8 cellular contexts compared by ENCODE assay signal in genomic region chr13:74129500-74130144, GRCh38. TPM values are rescaled to one million over a fixed set of nuclear protein-coding genes. Genes with fewer than 3 reads are reported as not detected.
DNase-seq lines count a peak whose midpoint lies in the region; ATAC-seq, FAIRE-seq and TF ChIP-seq lines count a peak whose summit lies in the region.

No MANE protein-coding gene starts in this region.

- H3K4me1 ChIP-seq in HepG2 (ENCODE audit: insufficient read depth, low read length): peaks cover 48% of the 10 kb centered on the region

- H3K27me3 Mint-ChIP-seq in activated T-cell treated with anti-CD3 and anti-CD28 coated beads, Interleukin-2, amount 50 U/mL, for 4 hours (ENCODE audit: low read depth): no peaks in the 10 kb centered on the region

- no peak overlapping the region for H3K27ac ChIP-seq in HepG2 (ENCODE audit: extremely low read length, insufficient read depth, low read length)

- H3K9me3 Mint-ChIP-seq in activated T-cell treated with anti-CD3 and anti-CD28 coated beads, Interleukin-2, amount 50 U/mL, for 4 hours: no peaks in the 10 kb centered on the region

- peaks cover 0 to 16% of the 10 kb centered on the region in 2 experiments; a peak in 1 of 5 replicates for H3K27me3 ChIP-seq in HepG2 (ENCODE audit: control insufficient read depth in 1 of 2, insufficient read depth in 2 of 2, low read length in 2 of 2)

- no peaks in the 10 kb centered on the region for H3K9me3 ChIP-seq in HepG2 (ENCODE audit: low read length)

- in situ Hi-C loops in HepG2 (cut with HindIII; ENCODE audit: extremely low pct_ligation_motif_present, low pct_unique_long_range_greater_than_20kb): no loop called here

- TF ChIP-seq CTCF in AG10803 (conservative IDR thresholded peaks at IDR 0.05; ENCODE audit: low read length): no peak
- TF ChIP-seq CTCF in HepG2 (CRISPR knock-in tag; IDR thresholded peaks at IDR 0.05): no peak

- H3K36me3 Mint-ChIP-seq in activated T-cell treated with anti-CD3 and anti-CD28 coated beads, Interleukin-2, amount 50 U/mL, for 4 hours (ENCODE audit: insufficient read depth): no peaks in the 10 kb centered on the region

- TF ChIP-seq EP300 in HepG2 (IDR thresholded peaks at IDR 0.05; ENCODE audit: low read depth in 2 of 2, low read length in 2 of 2) (no peak), HepG2 (CRISPR knock-in tag; IDR thresholded peaks at IDR 0.05; ENCODE audit: borderline replicate concordance) (no peak)

- H3K4me3 ChIP-seq in AG10803 (ENCODE audit: low read length): no peak overlapping the region
- H3K4me3 ChIP-seq in HepG2 (replicated peaks in 1 of 3; ENCODE audit: insufficient read depth in 1 of 3, low read depth in 2 of 3, low read length in 3 of 3): no peak overlapping the region

- peaks cover 63% of the 10 kb centered on the region for H3K4me1 Mint-ChIP-seq in activated T-cell treated with anti-CD3 and anti-CD28 coated beads, Interleukin-2, amount 50 U/mL, for 4 hours (ENCODE audit: low read depth)

- WGBS in HepG2 (ENCODE audit: low lambda C conversion rate): 43% methylated on average over 4 of the region's 4 CpGs

- no peak for ATAC-seq in activated T-cell treated with anti-CD3 and anti-CD28 coated beads, Interleukin-2, amount 50 U/mL, for 4 hours
- ATAC-seq in HepG2: no peak

- CTCF ChIA-PET in HEK293T (lab: Yijun Ruan, JAX): interaction anchor here (0.6 to 0.9 kb wide), 4 partner anchors 9 to 1090 kb away, joined by 3 to 5 read pairs (median 4); no protein-coding TSS in a partner anchor
- CTCF ChIA-PET in HepG2 (lab: Yijun Ruan, JAX; ENCODE audit: low intra/inter-chr PET ratio, low total read pairs): no interaction called here

- TF ChIP-seq RAD21 in HepG2 (CRISPR knock-in tag; IDR thresholded peaks at IDR 0.05): no peak

- no peak for FAIRE-seq in HepG2 (lab: Jason Lieb, UNC)

- DNase-seq in AG10803 (ENCODE audit: low read depth) (peak; percentile 56), HEK293T (ENCODE audit: extremely low spot score) (peak; percentile 46), HepG2 (ENCODE audit: low spot score) (no peak), T1000 (lab: John Stamatoyannopoulos, UW) (no peak), C1 segment of cervical spinal cord (lab: John Stamatoyannopoulos, UW) (no peak), AG08396 (ENCODE audit: low spot score) (no peak)
- DNase-seq in activated T-cell treated with anti-CD3 and anti-CD28 coated beads, Interleukin-2, amount 50 U/mL, for 4 hours: no peak
- DNase-seq in stimulated activated CD4-positive, alpha-beta T cell treated with anti-CD3 and anti-CD28 coated beads, Interleukin-1b, Interleukin-23, amount 100 ng/mL, for 48 hours: no peak

- peak overlapping the region; percentile 18; the same call in 1 of the 2 replicates for H3K4me2 ChIP-seq in HepG2 (ENCODE audit: low read depth, low read length)

- TF ChIP-seq POLR2A in HepG2 (IDR thresholded peaks at IDR 0.05; ENCODE audit: insufficient read depth in 1 of 2, low read depth in 2 of 2, low read length in 2 of 2): no peak

- no peak overlapping the region for H2AFZ ChIP-seq in HepG2 (ENCODE audit: low read length)

- no peaks in the 10 kb centered on the region for H3K36me3 ChIP-seq in HepG2 (replicated peaks in 1 of 2; ENCODE audit: control insufficient read depth in 1 of 2, insufficient read depth in 2 of 2, low read length in 2 of 2)

- H3K9ac ChIP-seq in HepG2 (ENCODE audit: insufficient read depth, low read depth, low read length): no peak overlapping the region

- intact Hi-C loops in HepG2 (cut with micrococcal nuclease; ENCODE audit: unreplicated experiment): loop anchor here (5.0 to 10.0 kb wide), 3 partner anchors 97 to 295 kb away; no protein-coding TSS in a partner anchor

- peak overlapping the region; percentile 66 for H3K4me3 Mint-ChIP-seq in activated T-cell treated with anti-CD3 and anti-CD28 coated beads, Interleukin-2, amount 50 U/mL, for 4 hours

- BruUV-seq in HepG2 (replicated peaks; lab: Mats Ljungman, UMichigan): no TSS peak

- peaks cover 5% of the 10 kb centered on the region for H3K79me2 ChIP-seq in HepG2 (ENCODE audit: insufficient read depth, low read length)

- no peaks in the 10 kb centered on the region for H4K20me1 ChIP-seq in HepG2 (ENCODE audit: insufficient read depth, low read length)

- POLR2A ChIA-PET in HEK293T (lab: Yijun Ruan, JAX): interaction anchor here (0.7 to 0.9 kb wide), 2 partner anchors 23 to 159 kb away, joined by 3 read pairs; no protein-coding TSS in a partner anchor
- POLR2A ChIA-PET in HepG2 (lab: Yijun Ruan, JAX): no interaction called here

TF ChIP-seq in HEK293T, 16 proteins besides CTCF, POLR2A, EP300 and RAD21:
- TF ChIP-seq ZNF384 (IDR thresholded peaks at IDR 0.05) (peak; percentile 92), ARNT (IDR thresholded peaks at IDR 0.05) (no peak), TARDBP (IDR thresholded peaks at IDR 0.05) (no peak), CTBP1 (IDR thresholded peaks at IDR 0.05; ENCODE audit: borderline replicate concordance) (peak; percentile 74; the same call in 1 of the 2 replicates), SUZ12 (IDR thresholded peaks at IDR 0.05) (no peak), L3MBTL2 (conservative IDR thresholded peaks at IDR 0.05) (peak; percentile 21; the same call in 1 of the 2 replicates)

TF ChIP-seq in HepG2, 621 proteins besides CTCF, POLR2A, EP300 and RAD21 (continues in another document):
- no peak for TF ChIP-seq ZNF660 (CRISPR knock-in tag; IDR thresholded peaks at IDR 0.05; ENCODE audit: borderline replicate concordance, low read depth)
- no peak for TF ChIP-seq ZNF572 (CRISPR knock-in tag; IDR thresholded peaks at IDR 0.05)
- TF ChIP-seq KLF12 (CRISPR knock-in tag; IDR thresholded peaks at IDR 0.05; ENCODE audit: borderline replicate concordance): 0 out of 2 replicates have a peak, but pooled peaks have one; percentile 20
- TF ChIP-seq HNF4A (CRISPR knock-in tag; IDR thresholded peaks at IDR 0.05): 0 out of 2 replicates have a peak, but pooled peaks have one; percentile 9
- peak; percentile 28; the same call in 1 of the 2 replicates for TF ChIP-seq SALL1 (CRISPR knock-in tag; IDR thresholded peaks at IDR 0.05)
- TF ChIP-seq MXD4 (CRISPR knock-in tag; IDR thresholded peaks at IDR 0.05): no peak
- TF ChIP-seq, protein P1, sequence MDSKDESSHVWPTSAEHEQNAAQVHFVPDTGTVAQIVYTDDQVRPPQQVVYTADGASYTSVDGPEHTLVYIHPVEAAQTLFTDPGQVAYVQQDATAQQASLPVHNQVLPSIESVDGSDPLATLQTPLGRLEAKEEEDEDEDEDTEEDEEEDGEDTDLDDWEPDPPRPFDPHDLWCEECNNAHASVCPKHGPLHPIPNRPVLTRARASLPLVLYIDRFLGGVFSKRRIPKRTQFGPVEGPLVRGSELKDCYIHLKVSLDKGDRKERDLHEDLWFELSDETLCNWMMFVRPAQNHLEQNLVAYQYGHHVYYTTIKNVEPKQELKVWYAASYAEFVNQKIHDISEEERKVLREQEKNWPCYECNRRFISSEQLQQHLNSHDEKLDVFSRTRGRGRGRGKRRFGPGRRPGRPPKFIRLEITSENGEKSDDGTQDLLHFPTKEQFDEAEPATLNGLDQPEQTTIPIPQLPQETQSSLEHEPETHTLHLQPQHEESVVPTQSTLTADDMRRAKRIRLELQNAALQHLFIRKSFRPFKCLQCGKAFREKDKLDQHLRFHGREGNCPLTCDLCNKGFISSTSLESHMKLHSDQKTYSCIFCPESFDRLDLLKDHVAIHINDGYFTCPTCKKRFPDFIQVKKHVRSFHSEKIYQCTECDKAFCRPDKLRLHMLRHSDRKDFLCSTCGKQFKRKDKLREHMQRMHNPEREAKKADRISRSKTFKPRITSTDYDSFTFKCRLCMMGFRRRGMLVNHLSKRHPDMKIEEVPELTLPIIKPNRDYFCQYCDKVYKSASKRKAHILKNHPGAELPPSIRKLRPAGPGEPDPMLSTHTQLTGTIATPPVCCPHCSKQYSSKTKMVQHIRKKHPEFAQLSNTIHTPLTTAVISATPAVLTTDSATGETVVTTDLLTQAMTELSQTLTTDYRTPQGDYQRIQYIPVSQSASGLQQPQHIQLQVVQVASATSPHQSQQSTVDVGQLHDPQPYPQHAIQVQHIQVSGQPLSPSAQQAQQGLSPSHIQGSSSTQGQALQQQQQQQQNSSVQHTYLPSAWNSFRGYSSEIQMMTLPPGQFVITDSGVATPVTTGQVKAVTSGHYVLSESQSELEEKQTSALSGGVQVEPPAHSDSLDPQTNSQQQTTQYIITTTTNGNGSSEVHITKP (CRISPR knock-in tag; IDR thresholded peaks at IDR 0.05; ENCODE audit: low read depth): no peak
- TF ChIP-seq HNRNPL (IDR thresholded peaks at IDR 0.05; ENCODE audit: low read depth, low read length): no peak

RNA-seq across cellular contexts. Expression of gene KLF12, which starts 4.6 kb away (rescaled TPM):
- 10 to 100 TPM in 2 of 3 donors, 1 to 10 TPM in 1; 7.4 to 12.3 (median 10.5) TPM for total RNA-seq in activated T-cell treated with anti-CD3 and anti-CD28 coated beads, Interleukin-2, amount 50 U/mL, for 4 hours
- 0.66 and 1.2 TPM in 2 replicates for total RNA-seq in HepG2 (2016; rRNA removed; fragmentation: Illumina TruSeq; extraction: Trizol)
- 0.35 and 0.40 TPM in 2 replicates for total RNA-seq in HepG2 (2016; cell fraction: cytosol; rRNA removed; fragmentation: Illumina TruSeq; extraction: Trizol; ENCODE audit: low read depth)
- total RNA-seq in HepG2 (2016; cell fraction: insoluble cytoplasmic fraction; rRNA removed; fragmentation: Illumina TruSeq; extraction: Trizol): 0.63 and 0.85 TPM in 2 replicates
- 0.19 and 0.24 TPM in 2 replicates for total RNA-seq in HepG2 (2016; cell fraction: membrane; rRNA removed; fragmentation: Illumina TruSeq; extraction: Trizol)
- total RNA-seq in HepG2 (2016; cell fraction: nucleus; rRNA removed; fragmentation: Illumina TruSeq; extraction: Trizol): 1.3 and 1.4 TPM in 2 replicates
- polyA plus RNA-seq in HepG2 (2011; rRNA removed): 1.0 and 1.5 TPM in 2 replicates
- 0.38 and 0.64 TPM in 2 replicates for polyA plus RNA-seq in HepG2 (2011; cell fraction: cytosol; rRNA removed)
- 1.6 and 1.8 TPM in 2 replicates for polyA plus RNA-seq in HepG2 (2011; cell fraction: nucleus; rRNA removed)
- polyA plus RNA-seq in HepG2 (2012): 1.9 and 4.0 TPM in 2 replicates
- polyA plus RNA-seq in HepG2 (2016; cell fraction: cytosol; fragmentation: Illumina TruSeq; extraction: Trizol; ENCODE audit: low read depth): 0.11 and 0.14 TPM in 2 replicates
- 0.47 and 0.63 TPM in 2 replicates for polyA plus RNA-seq in HepG2 (2016; cell fraction: insoluble cytoplasmic fraction; fragmentation: Illumina TruSeq; extraction: Trizol; ENCODE audit: low read depth)
- polyA plus RNA-seq in HepG2 (2016; cell fraction: membrane; fragmentation: Illumina TruSeq; extraction: Trizol; ENCODE audit: low read depth): 0.07 and 0.13 TPM in 2 replicates
- polyA plus RNA-seq in HepG2 (2016; cell fraction: nucleus; fragmentation: Illumina TruSeq; extraction: Trizol; ENCODE audit: insufficient read depth, low read depth): 0.59 and 0.63 TPM in 2 replicates
- 13.2 and 77.0 TPM in 2 replicates for polyA minus RNA-seq in HepG2 (2011; rRNA and poly(A)+ RNA removed; ENCODE audit: low replicate concordance)
- polyA minus RNA-seq in HepG2 (2011; cell fraction: cytosol; rRNA and poly(A)+ RNA removed): 1.7 and 1.8 TPM in 2 replicates
- 7.0 and 8.9 TPM in 2 replicates for polyA minus RNA-seq in HepG2 (2011; cell fraction: nucleus; rRNA and poly(A)+ RNA removed)

Comparison
In these comparisons a context has a peak if more than half of its experiments do, and no peak if none do; other contexts are left out.
1. DNase-seq: peak in AG10803 (single experiment) and HEK293T (single experiment); none in activated T-cell treated with anti-CD3 and anti-CD28 coated beads, Interleukin-2, amount 50 U/mL, for 4 hours (single experiment), HepG2 (single experiment), T1000 (single experiment), C1 segment of cervical spinal cord (0 of 14), stimulated activated CD4-positive, alpha-beta T cell treated with anti-CD3 and anti-CD28 coated beads, Interleukin-1b, Interleukin-23, amount 100 ng/mL, for 48 hours (single experiment) and AG08396 (single experiment).